ENCODE assay signal across 21 cellular contexts in genomic region chr14:64115401-64115800, GRCh38.
"Had no signal": no experiment of that assay in that cellular context is flagged by ENCODE, and none has a peak within 500 bp of the region (broad histone marks: within the 10 kb centered on the region; RNA-seq: fewer than 3 reads in every experiment).

No MANE protein-coding gene starts in this region.

- H3K9ac ChIP-seq: parathyroid adenoma, SK-N-SH had no signal

- H3K27ac ChIP-seq: adrenal gland, neutrophil, parathyroid adenoma, suprapubic skin, upper lobe of right lung had no signal

- DNase-seq: activated CD4-positive, alpha-beta T cell treated with anti-CD3 and anti-CD28 coated beads for 1 hour; activated CD4-positive, alpha-beta T cell treated with anti-CD3 and anti-CD28 coated beads, Interleukin-2, amount 50 U/mL, for 4 hours; activated naive CD4-positive, alpha-beta T cell treated with anti-CD3 and anti-CD28 coated beads for 36 hours; activated T-cell treated with anti-CD3 and anti-CD28 coated beads for 4 hours; adrenal gland; caudate nucleus; foreskin keratinocyte; heart right ventricle; left colon; retina; SK-N-SH; stimulated activated CD4-positive, alpha-beta T cell treated with anti-CD3 and anti-CD28 coated beads, Interleukin-4, amount 100 ng/mL, for 4 hours; stimulated activated CD8-positive, alpha-beta memory T cell treated with anti-CD3 and anti-CD28 coated beads, Interleukin-4, amount 100 ng/mL, for 48 hours; stimulated activated naive CD8-positive, alpha-beta T cell treated with anti-CD3 and anti-CD28 coated beads, Interleukin-15, Interleukin-2, amounts not matched to agents 100 U/mL and 50 U/mL, for 24 hours; upper lobe of right lung had no signal

- H3K27ac Mint-ChIP-seq: activated naive CD4-positive, alpha-beta T cell treated with anti-CD3 and anti-CD28 coated beads for 36 hours; activated T-helper 2 cell treated with anti-CD3 and anti-CD28 coated beads, Interferon-gamma antibody, Interleukin-2, Interleukin-4, amounts not matched to agents 10 μg/mL and 5 μg/mL and 100 μg/mL, durations not matched to agents 14 hours and 24 hours and 36 hours had no signal

- H3K79me2 ChIP-seq: parathyroid adenoma had no signal

- H3K9me3 ChIP-seq: adrenal gland, heart right ventricle, neutrophil, SK-N-SH, suprapubic skin, upper lobe of right lung had no signal

- H3K36me3 ChIP-seq: adrenal gland had no signal

- ATAC-seq: foreskin keratinocyte; heart right ventricle; left colon; stimulated activated naive CD8-positive, alpha-beta T cell treated with anti-CD3 and anti-CD28 coated beads, Interleukin-15, Interleukin-2, amounts not matched to agents 100 U/mL and 50 U/mL, for 24 hours; upper lobe of right lung had no signal

- H3K4me3 ChIP-seq: adrenal gland, heart right ventricle, lung, skin epidermis, suprapubic skin, upper lobe of right lung had no signal

- H3K27me3 ChIP-seq: adrenal gland, foreskin keratinocyte, heart right ventricle, neutrophil, suprapubic skin, upper lobe of right lung had no signal

- H3K4me3 Mint-ChIP-seq: activated naive CD4-positive, alpha-beta T cell treated with anti-CD3 and anti-CD28 coated beads for 36 hours had no signal

- H3K4me1 ChIP-seq: parathyroid adenoma, upper lobe of right lung had no signal

- H3K9me3 Mint-ChIP-seq: activated naive CD4-positive, alpha-beta T cell treated with anti-CD3 and anti-CD28 coated beads for 36 hours; activated T-helper 2 cell treated with anti-CD3 and anti-CD28 coated beads, Interferon-gamma antibody, Interleukin-2, Interleukin-4, amounts not matched to agents 10 μg/mL and 5 μg/mL and 100 μg/mL, durations not matched to agents 14 hours and 24 hours and 36 hours had no signal

- H3K4me2 ChIP-seq: SK-N-SH had no signal

- H2AFZ ChIP-seq: parathyroid adenoma had no signal
